16 cellular contexts compared by ENCODE assay signal in genomic region chr17:66309793-66310192, GRCh38. TPM values are rescaled to one million over a fixed set of nuclear protein-coding genes. Genes with fewer than 3 reads are reported as not detected.
DNase-seq lines count a peak whose midpoint lies in the region; ATAC-seq and TF ChIP-seq lines count a peak whose summit lies in the region.
"Had no signal": no experiment of that assay in that cellular context is flagged by ENCODE, and none has a peak within 500 bp of the region (broad histone marks: within the 10 kb centered on the region; RNA-seq: fewer than 3 reads in every experiment).

No MANE protein-coding gene starts in this region.

- intact Hi-C loops in activated T-helper 2 cell treated with anti-CD3 and anti-CD28 coated beads, Interferon-gamma antibody, Interleukin-2, Interleukin-4, amounts not matched to agents 10 μg/mL and 5 μg/mL and 100 μg/mL, durations not matched to agents 14 hours and 24 hours and 36 hours (cut with micrococcal nuclease): loop anchor here (1.0 to 5.0 kb wide), 6 partner anchors 22 to 323 kb away; no protein-coding TSS in a partner anchor
- intact Hi-C loops in lower leg skin (cut with DNase I; ENCODE audit: low total_unique reads): no loop called here
- intact Hi-C loops in heart left ventricle (cut with DNase I): loop anchor here in 1 of 10 donors (5.0 to 10.0 kb wide), 3 partner anchors 38 to 255 kb away; partner anchors contain the start of gene CEP112

- no peak overlapping the region for H3K4me3 Mint-ChIP-seq in activated CD8-positive, alpha-beta memory T cell treated with anti-CD3 and anti-CD28 coated beads, Interleukin-2, amount 10 ng/mL, durations not matched to agents 7 days and 5 days
- H3K4me3 Mint-ChIP-seq in activated T-helper 2 cell treated with anti-CD3 and anti-CD28 coated beads, Interferon-gamma antibody, Interleukin-2, Interleukin-4, amounts not matched to agents 10 μg/mL and 5 μg/mL and 100 μg/mL, durations not matched to agents 14 hours and 24 hours and 36 hours (ENCODE audit: low read depth): peak overlapping the region; percentile 71
- H3K4me3 Mint-ChIP-seq in stimulated activated naive CD8-positive, alpha-beta T cell treated with anti-CD3 and anti-CD28 coated beads, Interleukin-15, amount 100 ng/mL, for 72 hours: peak overlapping the region; percentile 58 to 90
- H3K4me3 Mint-ChIP-seq: naive B cell had no signal

- WGBS in lower leg skin, 2 donors: 67 to 71% methylated on average over 4 of the region's 4 CpGs
- WGBS in heart left ventricle, 4 donors: 66 to 80% (median 72%) methylated on average over 4 of the region's 4 CpGs

- H3K27me3 ChIP-seq in heart left ventricle: no peaks in the 10 kb centered on the region
- H3K27me3 ChIP-seq: esophagus muscularis mucosa, right lobe of liver, uterus had no signal

- TF ChIP-seq CTCF in lower leg skin (IDR thresholded peaks at IDR 0.05) (no peak), heart left ventricle (IDR thresholded peaks at IDR 0.05) (no peak)

- peaks cover 0 to 6% (median 0%) of the 10 kb centered on the region in 12 donors for H3K9me3 ChIP-seq in heart left ventricle
- H3K9me3 ChIP-seq: Caco-2, esophagus muscularis mucosa, right lobe of liver, uterus had no signal

- peaks cover 51% of the 10 kb centered on the region for H3K36me3 Mint-ChIP-seq in activated CD8-positive, alpha-beta memory T cell treated with anti-CD3 and anti-CD28 coated beads, Interleukin-2, amount 10 ng/mL, durations not matched to agents 7 days and 5 days
- H3K36me3 Mint-ChIP-seq in activated T-helper 2 cell treated with anti-CD3 and anti-CD28 coated beads, Interferon-gamma antibody, Interleukin-2, Interleukin-4, amounts not matched to agents 10 μg/mL and 5 μg/mL and 100 μg/mL, durations not matched to agents 14 hours and 24 hours and 36 hours (ENCODE audit: low read depth): peaks cover 92% of the 10 kb centered on the region
- H3K36me3 Mint-ChIP-seq: naive B cell had no signal

- peaks cover 0 to 14% (median 0%) of the 10 kb centered on the region in 12 donors for H3K4me1 ChIP-seq in heart left ventricle
- H3K4me1 ChIP-seq: Caco-2 had no signal

- CTCF ChIA-PET in activated CD8-positive, alpha-beta memory T cell treated with anti-CD3 and anti-CD28 coated beads, Interleukin-2, amount 10 ng/mL, durations not matched to agents 7 days and 5 days (lab: Charles Lee): interaction anchor here (1.2 kb wide), 1 partner anchor 9 kb away, joined by 3 read pairs; no protein-coding TSS in a partner anchor

- ATAC-seq in activated CD8-positive, alpha-beta memory T cell treated with anti-CD3 and anti-CD28 coated beads, Interleukin-2, amount 10 ng/mL, durations not matched to agents 7 days and 5 days: no peak
- ATAC-seq in stimulated activated naive CD8-positive, alpha-beta T cell treated with anti-CD3 and anti-CD28 coated beads, Interleukin-15, amount 100 ng/mL, for 72 hours: peak; percentile 62
- ATAC-seq in heart left ventricle: no peak
- ATAC-seq: left colon had no signal

- peaks cover 0 to 7% (median 0%) of the 10 kb centered on the region in 9 donors for H3K36me3 ChIP-seq in heart left ventricle
- H3K36me3 ChIP-seq: esophagus muscularis mucosa, right lobe of liver, uterus had no signal

- H3K4me1 Mint-ChIP-seq in activated CD8-positive, alpha-beta memory T cell treated with anti-CD3 and anti-CD28 coated beads, Interleukin-2, amount 10 ng/mL, durations not matched to agents 7 days and 5 days: peaks cover 76% of the 10 kb centered on the region
- peaks cover 81% of the 10 kb centered on the region for H3K4me1 Mint-ChIP-seq in activated T-helper 2 cell treated with anti-CD3 and anti-CD28 coated beads, Interferon-gamma antibody, Interleukin-2, Interleukin-4, amounts not matched to agents 10 μg/mL and 5 μg/mL and 100 μg/mL, durations not matched to agents 14 hours and 24 hours and 36 hours (ENCODE audit: low read depth)
- peaks cover 91% of the 10 kb centered on the region for H3K4me1 Mint-ChIP-seq in stimulated activated naive CD8-positive, alpha-beta T cell treated with anti-CD3 and anti-CD28 coated beads, Interleukin-15, amount 100 ng/mL, for 72 hours
- H3K4me1 Mint-ChIP-seq: naive B cell had no signal

- no peaks in the 10 kb centered on the region for H3K9me3 Mint-ChIP-seq in activated CD8-positive, alpha-beta memory T cell treated with anti-CD3 and anti-CD28 coated beads, Interleukin-2, amount 10 ng/mL, durations not matched to agents 7 days and 5 days (ENCODE audit: low read depth)
- H3K9me3 Mint-ChIP-seq in activated T-helper 2 cell treated with anti-CD3 and anti-CD28 coated beads, Interferon-gamma antibody, Interleukin-2, Interleukin-4, amounts not matched to agents 10 μg/mL and 5 μg/mL and 100 μg/mL, durations not matched to agents 14 hours and 24 hours and 36 hours: no peaks in the 10 kb centered on the region
- no peaks in the 10 kb centered on the region for H3K9me3 Mint-ChIP-seq in stimulated activated naive CD8-positive, alpha-beta T cell treated with anti-CD3 and anti-CD28 coated beads, Interleukin-15, amount 100 ng/mL, for 72 hours
- H3K9me3 Mint-ChIP-seq: naive B cell had no signal

- TF ChIP-seq POLR2A in lower leg skin (IDR thresholded peaks at IDR 0.05) (no peak), heart left ventricle (IDR thresholded peaks at IDR 0.05) (no peak)

- no peaks in the 10 kb centered on the region for H3K27me3 Mint-ChIP-seq in activated CD8-positive, alpha-beta memory T cell treated with anti-CD3 and anti-CD28 coated beads, Interleukin-2, amount 10 ng/mL, durations not matched to agents 7 days and 5 days
- no peaks in the 10 kb centered on the region for H3K27me3 Mint-ChIP-seq in activated T-helper 2 cell treated with anti-CD3 and anti-CD28 coated beads, Interferon-gamma antibody, Interleukin-2, Interleukin-4, amounts not matched to agents 10 μg/mL and 5 μg/mL and 100 μg/mL, durations not matched to agents 14 hours and 24 hours and 36 hours (ENCODE audit: low read depth)
- no peaks in the 10 kb centered on the region for H3K27me3 Mint-ChIP-seq in stimulated activated naive CD8-positive, alpha-beta T cell treated with anti-CD3 and anti-CD28 coated beads, Interleukin-15, amount 100 ng/mL, for 72 hours

- peak overlapping the region; percentile 27 for H3K27ac Mint-ChIP-seq in activated CD8-positive, alpha-beta memory T cell treated with anti-CD3 and anti-CD28 coated beads, Interleukin-2, amount 10 ng/mL, durations not matched to agents 7 days and 5 days
- peak overlapping the region; percentile 92 for H3K27ac Mint-ChIP-seq in activated T-helper 2 cell treated with anti-CD3 and anti-CD28 coated beads, Interferon-gamma antibody, Interleukin-2, Interleukin-4, amounts not matched to agents 10 μg/mL and 5 μg/mL and 100 μg/mL, durations not matched to agents 14 hours and 24 hours and 36 hours
- H3K27ac Mint-ChIP-seq in stimulated activated naive CD8-positive, alpha-beta T cell treated with anti-CD3 and anti-CD28 coated beads, Interleukin-15, amount 100 ng/mL, for 72 hours: peak overlapping the region; percentile 55 to 92
- H3K27ac Mint-ChIP-seq: naive B cell had no signal

- no peak for DNase-seq in activated CD8-positive, alpha-beta memory T cell treated with anti-CD3 and anti-CD28 coated beads, Interleukin-2, amount 10 ng/mL, durations not matched to agents 7 days and 5 days
- DNase-seq in activated CD8-positive, alpha-beta memory T cell treated with anti-CD3 and anti-CD28 coated beads for 24 hours: no peak
- DNase-seq in activated T-helper 2 cell treated with anti-CD3 and anti-CD28 coated beads, Interferon-gamma antibody, Interleukin-2, Interleukin-4, amounts not matched to agents 10 μg/mL and 5 μg/mL and 100 μg/mL, durations not matched to agents 14 hours and 24 hours and 36 hours (ENCODE audit: low spot score): no peak
- DNase-seq in medulla oblongata (ENCODE audit: extremely low spot score): peak; percentile 78
- DNase-seq in stimulated activated naive CD8-positive, alpha-beta T cell treated with anti-CD3 and anti-CD28 coated beads, Interleukin-15, amount 100 ng/mL, for 72 hours: no peak
- DNase-seq in NCI-H774 (lab: John Stamatoyannopoulos, UW): no peak
- DNase-seq in lower leg skin (ENCODE audit: low spot score in 2 of 2): no peak
- no peak for DNase-seq in heart left ventricle
- DNase-seq: Caco-2; left colon; naive B cell; NCI-H1930; right lobe of liver; stimulated activated naive CD4-positive, alpha-beta T cell; uterus had no signal

- no peak overlapping the region for H3K27ac ChIP-seq in heart left ventricle
- H3K27ac ChIP-seq: esophagus muscularis mucosa, right lobe of liver, uterus had no signal

- H3K4me3 ChIP-seq in lower leg skin (ENCODE audit: low read depth, poor library complexity, severe bottlenecking) (no peak overlapping the region), heart left ventricle (no peak overlapping the region)
- H3K4me3 ChIP-seq: esophagus muscularis mucosa, right lobe of liver, uterus had no signal

RNA-seq across cellular contexts. Expression of gene PRKCA, which starts 7.4 kb away (rescaled TPM):
- 10 to 100 TPM; 63.1 to 68.9 TPM for total RNA-seq in activated CD8-positive, alpha-beta memory T cell treated with anti-CD3 and anti-CD28 coated beads, Interleukin-2, amount 10 ng/mL, durations not matched to agents 7 days and 5 days
- 268 and 272 TPM in 2 replicates for total RNA-seq in activated T-helper 2 cell treated with anti-CD3 and anti-CD28 coated beads, Interferon-gamma antibody, Interleukin-2, Interleukin-4, amounts not matched to agents 10 μg/mL and 5 μg/mL and 100 μg/mL, durations not matched to agents 14 hours and 24 hours and 36 hours
- total RNA-seq in lower leg skin (10 to 100 TPM in 3 of 4 donors, 1 to 10 TPM in 1; 9.6 to 15.5 (median 11.1) TPM), heart left ventricle (10 to 100 TPM in 6 of 9 donors, 1 to 10 TPM in 3; 4.8 to 26.8 (median 16.9) TPM)
- 1 to 10 TPM; 3.4 to 3.7 TPM for polyA plus RNA-seq in heart left ventricle

Comparison
In these comparisons a context has a peak if more than half of its experiments do, and no peak if none do; other contexts are left out.
1. H3K27ac Mint-ChIP-seq: peak in every context shown above with its lines; median percentile 92 in activated T-helper 2 cell treated with anti-CD3 and anti-CD28 coated beads, Interferon-gamma antibody, Interleukin-2, Interleukin-4, amounts not matched to agents 10 μg/mL and 5 μg/mL and 100 μg/mL, durations not matched to agents 14 hours and 24 hours and 36 hours; 74 in stimulated activated naive CD8-positive, alpha-beta T cell treated with anti-CD3 and anti-CD28 coated beads, Interleukin-15, amount 100 ng/mL, for 72 hours; 27 in activated CD8-positive, alpha-beta memory T cell treated with anti-CD3 and anti-CD28 coated beads, Interleukin-2, amount 10 ng/mL, durations not matched to agents 7 days and 5 days.